15 cellular contexts compared by ENCODE assay signal in genomic region chr16:59881366-59881765, GRCh38.
"Had no signal": no experiment of that assay in that cellular context is flagged by ENCODE, and none has a peak within 500 bp of the region (broad histone marks: within the 10 kb centered on the region; RNA-seq: fewer than 3 reads in every experiment).

No MANE protein-coding gene starts in this region.

- DNase-seq: activated CD4-positive, alpha-beta T cell treated with anti-CD3 and anti-CD28 coated beads for 1 hour; activated CD4-positive, alpha-beta T cell treated with anti-CD3 and anti-CD28 coated beads, Interleukin-2, amount 50 U/mL, for 4 hours; activated naive CD4-positive, alpha-beta T cell treated with anti-CD3 and anti-CD28 coated beads for 36 hours; activated naive CD8-positive, alpha-beta T cell treated with anti-CD3 and anti-CD28 coated beads, Interleukin-2, amount 50 U/mL, for 24 hours; effector memory CD4-positive, alpha-beta T cell; gastrocnemius medialis; heart left ventricle; left lung; natural killer cell; nucleus accumbens; stimulated activated CD4-positive, alpha-beta T cell treated with anti-CD3 and anti-CD28 coated beads, Interleukin-15, amount 100 ng/mL, for 24 hours; stimulated activated CD4-positive, alpha-beta T cell treated with anti-CD3 and anti-CD28 coated beads, Interleukin-4, amount 100 ng/mL, for 1 hour; stimulated activated naive B cell treated with anti-CD40 and anti-IgM and Interleukin-4, amounts not matched to agents 10 μg/mL and 1 μg/mL and 100 μg/mL, for 72 hours; thyroid gland had no signal

- ATAC-seq: activated naive CD8-positive, alpha-beta T cell treated with anti-CD3 and anti-CD28 coated beads, Interleukin-2, amount 50 U/mL, for 24 hours; activated T-helper 17 cell treated with anti-CD3 and anti-CD28 coated beads, Interleukin-2, amount 50 U/mL, for 72 hours; gastrocnemius medialis; heart left ventricle; left lung; natural killer cell; stimulated activated naive B cell treated with anti-CD40 and anti-IgM and Interleukin-4, amounts not matched to agents 10 μg/mL and 1 μg/mL and 100 μg/mL, for 72 hours had no signal
